28 cellular contexts compared by ENCODE assay signal in genomic region chr3:160815280-160815679, GRCh38.
"Had no signal": no experiment of that assay in that cellular context is flagged by ENCODE, and none has a peak within 500 bp of the region (broad histone marks: within the 10 kb centered on the region; RNA-seq: fewer than 3 reads in every experiment).

No MANE protein-coding gene starts in this region.

- H3K4me1 ChIP-seq: testis, transverse colon, upper lobe of left lung, uterus had no signal

- DNase-seq: stimulated activated CD4-positive, alpha-beta T cell treated with anti-CD3 and anti-CD28 coated beads, Interleukin-2, amount 100 ng/mL, for 48 hours; stimulated activated CD4-positive, alpha-beta T cell treated with anti-CD3 and anti-CD28 coated beads, Interleukin-4, amount 100 ng/mL, for 1 hour; stimulated activated CD4-positive, alpha-beta T cell treated with anti-CD3 and anti-CD28 coated beads, Interleukin-4, amount 100 ng/mL, for 24 hours; stimulated activated CD4-positive, alpha-beta T cell treated with anti-CD3 and anti-CD28 coated beads, Interleukin-4, amount 100 ng/mL, for 4 hours; stimulated activated CD8-positive, alpha-beta memory T cell treated with anti-CD3 and anti-CD28 coated beads, Interleukin-4, amount 100 ng/mL, for 48 hours; stimulated activated naive B cell treated with anti-CD40 and anti-IgM and Interleukin-4, amounts not matched to agents 10 μg/mL and 1 μg/mL and 100 μg/mL, for 72 hours; stimulated activated naive CD4-positive, alpha-beta T cell; stimulated activated naive CD4-positive, alpha-beta T cell treated with Interleukin-2 at 50 U/mL for 16 hours; stimulated activated naive CD8-positive, alpha-beta T cell treated with anti-CD3 and anti-CD28 coated beads, Interleukin-15, amount 100 ng/mL, for 72 hours; stimulated activated naive CD8-positive, alpha-beta T cell treated with anti-CD3 and anti-CD28 coated beads, Interleukin-15, Interleukin-2, amounts not matched to agents 100 U/mL and 50 U/mL, for 24 hours; stomach; substantia nigra; testis; thyroid gland; tibial artery; transverse colon; trophoblast cell; upper lobe of left lung; upper lobe of right lung; uterus had no signal

- H3K9me3 Mint-ChIP-seq: stimulated activated effector memory CD8-positive, alpha-beta T cell treated with anti-CD3 and anti-CD28 coated beads, Interleukin-12 subunit alpha, Interleukin-12 subunit beta, amount 100 ng/mL, for 72 hours; stimulated activated memory B cell treated with anti-CD40 and anti-IgM and Interleukin-4, amounts not matched to agents 10 μg/mL and 1 μg/mL and 100 μg/mL, for 72 hours; stimulated activated naive B cell treated with anti-CD40 and anti-IgM and Interleukin-4, amounts not matched to agents 10 μg/mL and 1 μg/mL and 100 μg/mL, for 72 hours; stimulated activated naive CD8-positive, alpha-beta T cell treated with anti-CD3 and anti-CD28 coated beads, Interleukin-15, amount 100 ng/mL, for 72 hours; stimulated activated naive CD8-positive, alpha-beta T cell treated with anti-CD3 and anti-CD28 coated beads, Interleukin-15, Interleukin-2, amounts not matched to agents 100 ng/mL and 50 ng/mL, for 24 hours; type B pancreatic cell had no signal

- H3K36me3 ChIP-seq: stomach, suprapubic skin, thoracic aorta, thyroid gland, tibial artery, tibial nerve, transverse colon, upper lobe of left lung, upper lobe of right lung, uterus, vagina had no signal

- ATAC-seq: stimulated activated effector memory CD8-positive, alpha-beta T cell treated with anti-CD3 and anti-CD28 coated beads, Interleukin-12 subunit alpha, Interleukin-12 subunit beta, amount 100 ng/mL, for 72 hours; stimulated activated memory B cell treated with anti-CD40 and anti-IgM and Interleukin-4, amounts not matched to agents 10 μg/mL and 1 μg/mL and 100 μg/mL, for 72 hours; stimulated activated naive B cell treated with anti-CD40 and anti-IgM and Interleukin-4, amounts not matched to agents 10 μg/mL and 1 μg/mL and 100 μg/mL, for 72 hours; stimulated activated naive CD8-positive, alpha-beta T cell treated with anti-CD3 and anti-CD28 coated beads, Interleukin-15, amount 100 ng/mL, for 72 hours; stimulated activated naive CD8-positive, alpha-beta T cell treated with anti-CD3 and anti-CD28 coated beads, Interleukin-15, Interleukin-2, amounts not matched to agents 100 U/mL and 50 U/mL, for 24 hours; upper lobe of right lung had no signal

- H3K27ac ChIP-seq: stomach, suprapubic skin, testis, thoracic aorta, thyroid gland, tibial nerve, transverse colon, upper lobe of left lung, upper lobe of right lung, uterus, vagina had no signal

- H3K27ac Mint-ChIP-seq: stimulated activated effector memory CD8-positive, alpha-beta T cell treated with anti-CD3 and anti-CD28 coated beads, Interleukin-12 subunit alpha, Interleukin-12 subunit beta, amount 100 ng/mL, for 72 hours; stimulated activated memory B cell treated with anti-CD40 and anti-IgM and Interleukin-4, amounts not matched to agents 10 μg/mL and 1 μg/mL and 100 μg/mL, for 72 hours; stimulated activated naive B cell treated with anti-CD40 and anti-IgM and Interleukin-4, amounts not matched to agents 10 μg/mL and 1 μg/mL and 100 μg/mL, for 72 hours; stimulated activated naive CD8-positive, alpha-beta T cell treated with anti-CD3 and anti-CD28 coated beads, Interleukin-15, Interleukin-2, amounts not matched to agents 100 ng/mL and 50 ng/mL, for 24 hours; type B pancreatic cell had no signal

- H3K4me3 Mint-ChIP-seq: stimulated activated effector memory CD8-positive, alpha-beta T cell treated with anti-CD3 and anti-CD28 coated beads, Interleukin-12 subunit alpha, Interleukin-12 subunit beta, amount 100 ng/mL, for 72 hours; stimulated activated memory B cell treated with anti-CD40 and anti-IgM and Interleukin-4, amounts not matched to agents 10 μg/mL and 1 μg/mL and 100 μg/mL, for 72 hours; stimulated activated naive B cell treated with anti-CD40 and anti-IgM and Interleukin-4, amounts not matched to agents 10 μg/mL and 1 μg/mL and 100 μg/mL, for 72 hours; stimulated activated naive CD8-positive, alpha-beta T cell treated with anti-CD3 and anti-CD28 coated beads, Interleukin-15, amount 100 ng/mL, for 72 hours; stimulated activated naive CD8-positive, alpha-beta T cell treated with anti-CD3 and anti-CD28 coated beads, Interleukin-15, Interleukin-2, amounts not matched to agents 100 ng/mL and 50 ng/mL, for 24 hours; type B pancreatic cell had no signal

- H3K4me3 ChIP-seq: stomach, suprapubic skin, testis, thoracic aorta, thyroid gland, tibial artery, tibial nerve, transverse colon, upper lobe of left lung, upper lobe of right lung, uterus, vagina had no signal

- H3K36me3 Mint-ChIP-seq: stimulated activated effector memory CD8-positive, alpha-beta T cell treated with anti-CD3 and anti-CD28 coated beads, Interleukin-12 subunit alpha, Interleukin-12 subunit beta, amount 100 ng/mL, for 72 hours; stimulated activated memory B cell treated with anti-CD40 and anti-IgM and Interleukin-4, amounts not matched to agents 10 μg/mL and 1 μg/mL and 100 μg/mL, for 72 hours; stimulated activated naive B cell treated with anti-CD40 and anti-IgM and Interleukin-4, amounts not matched to agents 10 μg/mL and 1 μg/mL and 100 μg/mL, for 72 hours; type B pancreatic cell had no signal

- H3K27me3 Mint-ChIP-seq: stimulated activated memory B cell treated with anti-CD40 and anti-IgM and Interleukin-4, amounts not matched to agents 10 μg/mL and 1 μg/mL and 100 μg/mL, for 72 hours; stimulated activated naive B cell treated with anti-CD40 and anti-IgM and Interleukin-4, amounts not matched to agents 10 μg/mL and 1 μg/mL and 100 μg/mL, for 72 hours; stimulated activated naive CD8-positive, alpha-beta T cell treated with anti-CD3 and anti-CD28 coated beads, Interleukin-15, amount 100 ng/mL, for 72 hours; stimulated activated naive CD8-positive, alpha-beta T cell treated with anti-CD3 and anti-CD28 coated beads, Interleukin-15, Interleukin-2, amounts not matched to agents 100 ng/mL and 50 ng/mL, for 24 hours; type B pancreatic cell had no signal

- H3K4me1 Mint-ChIP-seq: stimulated activated naive CD8-positive, alpha-beta T cell treated with anti-CD3 and anti-CD28 coated beads, Interleukin-15, amount 100 ng/mL, for 72 hours had no signal

- H3K27me3 ChIP-seq: stomach, suprapubic skin, testis, thyroid gland, tibial artery, tibial nerve, transverse colon, upper lobe of left lung, upper lobe of right lung, uterus, vagina had no signal
